8 cellular contexts compared by ENCODE assay signal in the genomic region with DNA sequence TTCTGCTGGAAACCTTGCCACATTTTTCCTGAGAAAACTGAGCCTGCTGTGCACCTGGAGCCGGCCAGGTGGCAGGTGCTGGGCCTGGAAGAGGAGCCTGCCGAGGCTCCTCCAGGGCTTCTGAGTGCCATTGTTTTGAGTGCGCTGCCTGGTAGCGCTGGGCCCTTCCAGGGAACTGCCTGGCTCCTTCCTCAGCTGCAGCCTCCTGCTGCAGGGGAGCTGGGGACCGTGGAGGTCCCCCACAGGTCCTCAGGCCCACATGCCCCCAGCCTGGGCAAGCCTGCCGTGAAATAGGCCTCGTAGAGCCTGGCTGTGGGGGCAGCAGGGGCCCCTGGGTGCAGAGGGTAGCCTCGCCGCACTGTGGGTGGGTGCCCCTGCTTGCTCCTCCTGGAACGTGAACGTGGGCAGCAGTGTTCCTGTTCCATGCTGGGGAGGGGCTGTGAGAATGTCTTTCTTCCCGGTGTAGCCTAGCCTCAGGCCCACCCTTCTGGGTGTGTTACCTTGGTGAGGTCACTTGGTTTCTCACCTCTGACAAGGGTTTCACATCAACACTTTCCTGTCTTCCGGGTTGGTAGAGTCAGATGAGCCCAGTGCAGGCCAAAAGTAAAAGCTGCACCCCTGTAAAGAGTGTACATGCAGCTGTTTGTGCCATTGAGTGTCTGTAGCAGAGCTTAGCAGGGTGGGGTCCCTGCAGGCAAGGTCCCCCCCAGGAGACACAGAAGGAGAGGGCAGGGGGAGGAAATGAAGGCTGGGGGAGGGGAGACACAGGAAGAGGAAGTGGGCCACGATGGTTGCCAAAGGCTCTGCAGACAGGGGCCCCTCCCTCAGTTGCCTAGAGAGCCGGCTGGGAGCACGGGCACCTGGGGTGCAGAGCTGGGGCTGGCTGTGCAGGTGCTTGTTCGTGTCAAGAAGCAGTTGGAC. TPM values are rescaled to one million over a fixed set of nuclear protein-coding genes. Genes with fewer than 3 reads are reported as not detected.
A peak's percentile ranks its signal among the peaks of the same experiment; 100 is the strongest.
DNase-seq lines count a peak whose midpoint lies in the region; ATAC-seq lines count a peak whose summit lies in the region.

No MANE protein-coding gene starts in this region.

- peak overlapping the region; percentile 70 to 86 (median 82) for H3K4me3 Mint-ChIP-seq in CD8-positive, alpha-beta memory T cell

- peak; percentile 68 to 97 (median 96) for DNase-seq in CD8-positive, alpha-beta memory T cell
- peak; percentile 90 for DNase-seq in NK-92 treated with Interleukin-12 subunit alpha and Interleukin-12 subunit beta, amount 100 ng/mL, for 24 hours (lab: John Stamatoyannopoulos, UW)
- peak; percentile 42 to 68 for DNase-seq in activated T-helper 1 cell treated with anti-CD3 and anti-CD28 coated beads, Interleukin-2, amount 50 U/mL, for 16 hours (ENCODE audit: low read depth in 1 of 2, low spot score in 1 of 2)
- peak; percentile 70 for DNase-seq in iPS-NIHi11 (ENCODE audit: low spot score)
- peak; percentile 13 for DNase-seq in superior temporal gyrus (ENCODE audit: extremely low spot score)
- DNase-seq in OCI-M2 (lab: John Stamatoyannopoulos, UW; ENCODE audit: unreplicated experiment): no peak

- H3K27ac Mint-ChIP-seq in CD8-positive, alpha-beta memory T cell: peak overlapping the region; percentile 83 to 99 (median 95)

- H3K4me3 ChIP-seq in CD8-positive, alpha-beta memory T cell (ENCODE audit: low read length): peak overlapping the region; percentile 62

- H3K9me3 Mint-ChIP-seq in CD8-positive, alpha-beta memory T cell: no peaks in the 10 kb centered on the region

- peak overlapping the region; percentile 90 for H3K27ac ChIP-seq in CD8-positive, alpha-beta memory T cell (ENCODE audit: low read depth, low read length)

- CTCF ChIA-PET in CD8-positive, alpha-beta memory T cell (lab: Charles Lee): interaction anchor here (0.9 to 15.0 kb wide), 18 partner anchors 9 to 128 kb away, joined by 3 to 224 read pairs (median 8); partner anchors contain the start of gene KLF13

- peaks cover 0 to 35% (median 8%) of the 10 kb centered on the region in 3 donors for H3K36me3 Mint-ChIP-seq in CD8-positive, alpha-beta memory T cell

- H3K4me1 Mint-ChIP-seq in CD8-positive, alpha-beta memory T cell: peaks cover 97 to 100% (median 99%) of the 10 kb centered on the region in 3 donors

- no peaks in the 10 kb centered on the region for H3K36me3 ChIP-seq in CD8-positive, alpha-beta memory T cell (ENCODE audit: insufficient read depth, low read length)

- no peaks in the 10 kb centered on the region for H3K27me3 ChIP-seq in CD8-positive, alpha-beta memory T cell (ENCODE audit: insufficient read depth, low read length, poor library complexity, severe bottlenecking)

- peaks cover 0 to 5% of the 10 kb centered on the region in 2 donors for H3K27me3 Mint-ChIP-seq in CD8-positive, alpha-beta memory T cell

- ATAC-seq in GM19372 (IDR thresholded peaks at IDR 0.05; ENCODE audit: low read depth, unreplicated experiment) (peak; percentile 75), HG03439 (IDR thresholded peaks at IDR 0.05; ENCODE audit: unreplicated experiment) (peak; percentile 55)

- POLR2A ChIA-PET in CD8-positive, alpha-beta memory T cell (lab: Charles Lee): interaction anchor here (0.6 to 12.8 kb wide), 20 partner anchors 9 to 145 kb away, joined by 3 to 145 read pairs (median 5); partner anchors contain the start of gene KLF13

- H3K4me1 ChIP-seq in CD8-positive, alpha-beta memory T cell (ENCODE audit: insufficient read depth, low read length): peaks cover 99% of the 10 kb centered on the region

- no peaks in the 10 kb centered on the region for H3K9me3 ChIP-seq in CD8-positive, alpha-beta memory T cell (ENCODE audit: low read length)

RNA-seq across cellular contexts. Expression of gene KLF13, which starts 34.5 kb away (rescaled TPM):
- 100 to 1,000 TPM; 145 to 147 TPM for total RNA-seq in CD8-positive, alpha-beta memory T cell
- polyA plus RNA-seq in CD8-positive, alpha-beta memory T cell: 109 TPM
